In the genomic region with DNA sequence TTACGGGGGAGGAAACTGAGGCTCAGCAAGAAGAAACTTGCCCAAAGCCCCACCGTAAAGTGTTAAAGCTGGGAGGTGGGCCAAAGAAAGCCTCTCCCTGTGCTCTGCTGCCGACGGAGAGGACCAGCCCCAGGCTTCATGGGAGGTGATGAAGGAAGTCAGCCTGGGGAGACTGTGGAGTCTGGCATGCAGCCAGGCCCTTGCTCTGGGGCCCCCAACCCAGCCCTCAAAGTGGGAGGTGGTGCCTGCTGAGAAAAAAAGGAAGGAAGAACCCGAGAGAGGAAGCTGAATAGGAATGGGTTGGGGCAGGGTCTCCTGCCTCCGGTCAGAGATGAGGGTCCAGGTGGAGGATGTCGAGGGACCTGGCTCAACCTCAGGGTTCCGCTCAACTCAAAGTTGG, we compare ENCODE assay signal across 10 cellular contexts. TPM values are rescaled to one million over a fixed set of nuclear protein-coding genes. Genes with fewer than 3 reads are reported as not detected.
DNase-seq lines count a peak whose midpoint lies in the region; ATAC-seq and TF ChIP-seq lines count a peak whose summit lies in the region.
"Had no signal": no experiment of that assay in that cellular context is flagged by ENCODE, and none has a peak within 500 bp of the region (broad histone marks: within the 10 kb centered on the region; RNA-seq: fewer than 3 reads in every experiment).

No MANE protein-coding gene starts in this region.

- peaks cover 17% of the 10 kb centered on the region for H3K9me3 Mint-ChIP-seq in glutamatergic neuron (ENCODE audit: unreplicated experiment)

- H3K36me3 ChIP-seq in sigmoid colon, result peaks cover 28 to 34% (median 31%) of the 10 kb centered on the region in 4 donors

- no peaks in the 10 kb centered on the region for H3K27me3 ChIP-seq in sigmoid colon

- peak; percentile 91 for DNase-seq in SKM-1 treated with dmso at 0.1 percent for 144 hours (lab: John Stamatoyannopoulos, UW; ENCODE audit: unreplicated experiment)
- no peak for DNase-seq in glutamatergic neuron
- DNase-seq in sigmoid colon, result no peak
- no peak for DNase-seq in NCI-H748 (lab: John Stamatoyannopoulos, UW; ENCODE audit: unreplicated experiment)
- DNase-seq in COLO829 (ENCODE audit: low spot score), result no peak
- DNase-seq in activated CD4-positive, alpha-beta T cell treated with anti-CD3 and anti-CD28 coated beads for 4 hours, result no peak
- DNase-seq: NCI-H1694 had no signal

- H3K27ac ChIP-seq in sigmoid colon, result peak overlapping the region; percentile 93 to 99 (median 98)

- no peaks in the 10 kb centered on the region for H3K36me3 Mint-ChIP-seq in glutamatergic neuron (ENCODE audit: unreplicated experiment)

- H3K4me3 Mint-ChIP-seq in glutamatergic neuron (ENCODE audit: unreplicated experiment), result peak overlapping the region; percentile 95

- TF ChIP-seq POLR2A in sigmoid colon (IDR thresholded peaks at IDR 0.05), result no peak

- ATAC-seq in HG03039 (IDR thresholded peaks at IDR 0.05; ENCODE audit: unreplicated experiment), result no peak

- WGBS in sigmoid colon, 2 donors, result 20 to 27% methylated on average over 8 of the region's 8 CpGs

- H3K27me3 Mint-ChIP-seq in glutamatergic neuron (ENCODE audit: unreplicated experiment), result peaks cover 19% of the 10 kb centered on the region

- peak overlapping the region; percentile 80 for H3K4me3 ChIP-seq in GM12875 (ENCODE audit: low read depth, low read length)
- peak overlapping the region in 2 of 4 donors; percentile 1 to 8 for H3K4me3 ChIP-seq in sigmoid colon

- intact Hi-C loops in sigmoid colon (cut with DNase I), result loop anchor here (10.0 kb wide), 2 partner anchors 149 to 491 kb away; a partner anchor contains a TSS

- no peak for TF ChIP-seq EP300 in sigmoid colon (IDR thresholded peaks at IDR 0.05)

- H3K4me1 ChIP-seq in sigmoid colon, result peaks cover 0 to 68% (median 61%) of the 10 kb centered on the region in 4 donors

- H3K27ac Mint-ChIP-seq in glutamatergic neuron (ENCODE audit: unreplicated experiment), result peak overlapping the region; percentile 17

- peaks cover 14% of the 10 kb centered on the region for H3K4me1 Mint-ChIP-seq in glutamatergic neuron (ENCODE audit: low read depth, unreplicated experiment)

- no peak for TF ChIP-seq CTCF in GM12875 (IDR thresholded peaks at IDR 0.05; ENCODE audit: borderline replicate concordance, insufficient read depth, low read depth, low read length)
- TF ChIP-seq CTCF in glutamatergic neuron (IDR thresholded peaks at IDR 0.05; ENCODE audit: partially characterized antibody, unreplicated experiment), result no peak
- TF ChIP-seq CTCF in sigmoid colon (IDR thresholded peaks at IDR 0.05), result no peak

- no peaks in the 10 kb centered on the region for H3K9me3 ChIP-seq in sigmoid colon

RNA-seq across cellular contexts. Expression of a gene that starts 3.8 kb away (rescaled TPM):
- total RNA-seq in glutamatergic neuron (ENCODE audit: unreplicated experiment), result 322 TPM
- 10 to 100 TPM in 2 of 4 donors, 1 to 10 TPM in 2; 7.6 to 15.0 (median 11.1) TPM for total RNA-seq in sigmoid colon
- 10 to 100 TPM; 18.0 to 64.0 (median 25.4) TPM for polyA plus RNA-seq in sigmoid colon

RNA-seq across cellular contexts. Expression of a gene that starts 15.8 kb away (rescaled TPM):
- total RNA-seq in glutamatergic neuron (ENCODE audit: unreplicated experiment) (0.29 TPM), sigmoid colon (1 to 10 TPM in 1 of 4 donors, under 1 TPM in 1, not detected in 2; 0.71 to 1.1 TPM)
- 10 to 100 TPM in 2 of 3 donors, 1 to 10 TPM in 1; 9.6 to 57.9 (median 47.9) TPM for polyA plus RNA-seq in sigmoid colon
- total RNA-seq: renal cortical epithelial cell had no signal

Comparison
In these comparisons a context has a peak if more than half of its experiments do, and no peak if none do; other contexts are left out.
1. RNA of a gene that starts 3.8 kb away (total RNA-seq): 322 TPM in glutamatergic neuron (single experiment); 7.6 to 15.0 TPM in sigmoid colon; every median in the first group is over 10 times any median in the second.